In the genomic region with DNA sequence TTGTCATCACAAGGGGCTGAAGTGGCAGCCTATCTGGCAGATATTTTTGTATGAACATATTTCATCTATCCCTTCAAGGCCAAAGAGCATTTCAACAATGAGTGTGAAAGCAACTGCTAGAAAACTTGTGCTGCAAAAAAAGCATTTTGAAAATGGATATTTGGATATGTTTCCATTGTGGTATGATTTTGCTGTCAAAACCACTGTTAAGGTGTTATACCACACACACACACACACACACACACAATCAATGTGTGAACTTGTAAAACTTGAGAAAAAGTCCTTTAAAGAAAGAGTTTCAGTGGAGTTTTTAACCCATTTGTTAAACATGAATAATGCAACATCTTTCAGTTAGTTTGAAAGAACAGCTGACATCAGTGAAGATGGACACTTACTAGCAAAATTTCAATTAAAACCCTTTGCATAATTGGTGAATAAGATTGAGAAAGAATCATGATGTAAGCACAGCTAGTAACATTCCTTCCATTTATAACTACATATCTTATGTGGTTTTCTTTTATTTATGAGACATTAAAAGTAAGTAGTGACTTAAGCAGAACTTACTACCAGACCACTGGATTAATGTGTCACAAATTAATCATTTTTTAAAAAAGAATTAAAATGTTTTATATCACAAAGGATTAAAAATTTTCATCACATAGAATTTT, we compare ENCODE assay signal across 17 cellular contexts.
"Had no signal": no experiment of that assay in that cellular context is flagged by ENCODE, and none has a peak within 500 bp of the region (broad histone marks: within the 10 kb centered on the region; RNA-seq: fewer than 3 reads in every experiment).

No MANE protein-coding gene starts in this region.

- H3K9me3 ChIP-seq: adrenal gland, esophagus muscularis mucosa, gastrocnemius medialis, heart right ventricle, pancreas, thyroid gland had no signal

- H3K4me1 Mint-ChIP-seq: stimulated activated effector memory CD8-positive, alpha-beta T cell treated with anti-CD3 and anti-CD28 coated beads, Interleukin-12 subunit alpha, Interleukin-12 subunit beta, amount 100 ng/mL, for 72 hours had no signal

- H3K4me1 ChIP-seq: thyroid gland had no signal

- H3K27me3 ChIP-seq: adrenal gland, esophagus muscularis mucosa, gastrocnemius medialis, heart right ventricle, pancreas, thyroid gland had no signal

- DNase-seq: activated CD4-positive, alpha-beta T cell treated with anti-CD3 and anti-CD28 coated beads, Interleukin-2, amount 50 U/mL, for 4 hours; activated CD4-positive, CD25-positive, alpha-beta regulatory T cell treated with anti-CD3 and anti-CD28 coated beads, Interleukin-2, amount 50 U/mL, for 72 hours; activated CD8-positive, alpha-beta memory T cell treated with anti-CD3 and anti-CD28 coated beads, Interleukin-2, amount 10 ng/mL, durations not matched to agents 7 days and 5 days; activated naive CD4-positive, alpha-beta T cell treated with anti-CD3 and anti-CD28 coated beads, Interleukin-2, amount 50 U/mL, for 16 hours; activated T-cell treated with anti-CD3 and anti-CD28 coated beads, Interleukin-2, amount 50 U/mL, for 1 hour; gastrocnemius medialis; heart right ventricle; pancreas; stimulated activated CD4-positive, alpha-beta T cell treated with anti-CD3 and anti-CD28 coated beads, Interleukin-12 subunit alpha, Interleukin-12 subunit beta, amount 100 ng/mL, for 4 hours; stimulated activated CD4-positive, alpha-beta T cell treated with anti-CD3 and anti-CD28 coated beads, Interleukin-2, amount 100 ng/mL, for 24 hours; T-helper 1 cell; T1000; thyroid gland had no signal

- H3K27ac Mint-ChIP-seq: activated CD8-positive, alpha-beta memory T cell treated with anti-CD3 and anti-CD28 coated beads, Interleukin-2, amount 10 ng/mL, durations not matched to agents 7 days and 5 days; stimulated activated effector memory CD8-positive, alpha-beta T cell treated with anti-CD3 and anti-CD28 coated beads, Interleukin-12 subunit alpha, Interleukin-12 subunit beta, amount 100 ng/mL, for 72 hours had no signal

- H3K4me3 ChIP-seq: adrenal gland, esophagus muscularis mucosa, gastrocnemius medialis, heart right ventricle, pancreas, thyroid gland had no signal

- H3K36me3 ChIP-seq: adrenal gland, esophagus muscularis mucosa, gastrocnemius medialis, heart right ventricle, pancreas, thyroid gland had no signal

- H3K27ac ChIP-seq: esophagus muscularis mucosa, gastrocnemius medialis, pancreas, thyroid gland had no signal

- H3K9me3 Mint-ChIP-seq: stimulated activated effector memory CD8-positive, alpha-beta T cell treated with anti-CD3 and anti-CD28 coated beads, Interleukin-12 subunit alpha, Interleukin-12 subunit beta, amount 100 ng/mL, for 72 hours had no signal

- H3K36me3 Mint-ChIP-seq: stimulated activated effector memory CD8-positive, alpha-beta T cell treated with anti-CD3 and anti-CD28 coated beads, Interleukin-12 subunit alpha, Interleukin-12 subunit beta, amount 100 ng/mL, for 72 hours had no signal

- H3K27me3 Mint-ChIP-seq: activated CD8-positive, alpha-beta memory T cell treated with anti-CD3 and anti-CD28 coated beads, Interleukin-2, amount 10 ng/mL, durations not matched to agents 7 days and 5 days had no signal

- ATAC-seq: activated CD8-positive, alpha-beta memory T cell treated with anti-CD3 and anti-CD28 coated beads, Interleukin-2, amount 10 ng/mL, durations not matched to agents 7 days and 5 days; gastrocnemius medialis; heart right ventricle; left lobe of liver; pancreas; stimulated activated effector memory CD8-positive, alpha-beta T cell treated with anti-CD3 and anti-CD28 coated beads, Interleukin-12 subunit alpha, Interleukin-12 subunit beta, amount 100 ng/mL, for 72 hours had no signal

- H3K4me3 Mint-ChIP-seq: activated CD8-positive, alpha-beta memory T cell treated with anti-CD3 and anti-CD28 coated beads, Interleukin-2, amount 10 ng/mL, durations not matched to agents 7 days and 5 days; stimulated activated effector memory CD8-positive, alpha-beta T cell treated with anti-CD3 and anti-CD28 coated beads, Interleukin-12 subunit alpha, Interleukin-12 subunit beta, amount 100 ng/mL, for 72 hours had no signal
